ENCODE assay signal across 7 cellular contexts in genomic region chr17:59840329-59840907, GRCh38. TPM values are rescaled to one million over a fixed set of nuclear protein-coding genes. Genes with fewer than 3 reads are reported as not detected.
DNase-seq lines count a peak whose midpoint lies in the region; ATAC-seq and TF ChIP-seq lines count a peak whose summit lies in the region.

No MANE protein-coding gene starts in this region.

- H3K9me2 ChIP-seq in GM23338 (ENCODE audit: insufficient read depth) = no peaks in the 10 kb centered on the region

- intact Hi-C loops in psoas muscle (cut with DNase I) = no loop called here

- peaks cover 7% of the 10 kb centered on the region; the same call in 1 of the 2 replicates for H3K36me3 ChIP-seq in GM23338 (ENCODE audit: insufficient read depth)
- peaks cover 7 to 26% of the 10 kb centered on the region in 2 donors for H3K36me3 ChIP-seq in psoas muscle (ENCODE audit: insufficient read depth in 1 of 2, low read depth in 1 of 2)

- peak overlapping the region; percentile 100 for H3K27ac Mint-ChIP-seq in GM23338

- peak; percentile 41 for ATAC-seq in GM23338
- no peak for ATAC-seq in psoas muscle
- ATAC-seq in HG03280 (IDR thresholded peaks at IDR 0.05; ENCODE audit: unreplicated experiment) = no peak
- no peak for ATAC-seq in HG02623 (IDR thresholded peaks at IDR 0.05; ENCODE audit: unreplicated experiment)
- ATAC-seq in HG02884 (IDR thresholded peaks at IDR 0.05; ENCODE audit: unreplicated experiment) = no peak

- TF ChIP-seq CTCF in GM23338 (conservative IDR thresholded peaks at IDR 0.05; ENCODE audit: low read depth in 2 of 2) (no peak), epithelial cell of proximal tubule (conservative IDR thresholded peaks at IDR 0.05; ENCODE audit: low read depth, low read length) (no peak), psoas muscle (IDR thresholded peaks at IDR 0.05) (no peak)

- H3K4me1 ChIP-seq in GM23338 (ENCODE audit: insufficient read depth) (peaks cover 2% of the 10 kb centered on the region; the same call in 1 of the 2 replicates), psoas muscle (peaks cover 20% of the 10 kb centered on the region)

- no peak overlapping the region for H2AFZ ChIP-seq in GM23338

- 0 out of 2 replicates have a peak, but pooled peaks cover 8% of the 10 kb centered on the region for H3F3A ChIP-seq in GM23338 (replicated peaks; ENCODE audit: low read depth)

- peaks cover 15% of the 10 kb centered on the region; the same call in 2 of the 3 replicates for H3K9me3 Mint-ChIP-seq in GM23338

- H3K27ac ChIP-seq in GM23338 (ENCODE audit: low read depth) (peak overlapping the region; percentile 94), psoas muscle (peak overlapping the region; percentile 92)

- in situ Hi-C loops in SK-MEL-5 (cut with HindIII; ENCODE audit: low pct_unique_long_range_greater_than_20kb, low sequenced_read_pairs) = no loop called here

- no peaks in the 10 kb centered on the region for H3K9me3 ChIP-seq in psoas muscle

- H3K4me3 ChIP-seq in GM23338 (peak overlapping the region; percentile 69), epithelial cell of proximal tubule (ENCODE audit: low read depth, low read length) (peak overlapping the region; percentile 77), psoas muscle (peak overlapping the region; percentile 68)

- H3K27me3 ChIP-seq in GM23338 (ENCODE audit: insufficient read depth) (no peaks in the 10 kb centered on the region), psoas muscle (ENCODE audit: insufficient read depth in 3 of 3, low read length in 2 of 3) (no peaks in the 10 kb centered on the region)

- peak overlapping the region; percentile 99 for H3K4me3 Mint-ChIP-seq in GM23338

- H3K27me3 Mint-ChIP-seq in GM23338 (ENCODE audit: insufficient read depth, low read depth, poor library complexity) = peaks cover 62% of the 10 kb centered on the region

- H3K4me2 ChIP-seq in GM23338 = peak overlapping the region; percentile 64

- DNase-seq in GM23338 (ENCODE audit: low spot score) = peak; percentile 93
- DNase-seq in SK-MEL-5 (ENCODE audit: low read depth, low spot score) = peak; percentile 70
- no peak for DNase-seq in epithelial cell of proximal tubule (ENCODE audit: low read depth)
- DNase-seq in psoas muscle = no peak

- no peaks in the 10 kb centered on the region for H4K20me1 ChIP-seq in GM23338 (replicated peaks; ENCODE audit: insufficient read depth)

- peaks cover 58% of the 10 kb centered on the region for H3K36me3 Mint-ChIP-seq in GM23338 (ENCODE audit: low read depth)

- peaks cover 34% of the 10 kb centered on the region for H3K79me2 ChIP-seq in GM23338 (replicated peaks; ENCODE audit: insufficient read depth)

- 40 to 51% (median 46%) methylated on average over 3 of the region's 3 CpGs for WGBS in psoas muscle, 3 donors

- H3K4me1 Mint-ChIP-seq in GM23338 = peaks cover 27% of the 10 kb centered on the region

TF ChIP-seq in GM23338, 12 proteins besides CTCF, POLR2A, EP300 and RAD21:
- TF ChIP-seq POLR2AphosphoS5 (IDR thresholded peaks at IDR 0.05; ENCODE audit: low read depth) = peak; percentile 44; the same call in 1 of the 2 replicates
- TF ChIP-seq EZH2 (IDR thresholded peaks at IDR 0.05; ENCODE audit: low read depth, unreplicated experiment) = no peak
- peak; percentile 81 for TF ChIP-seq NANOG (IDR thresholded peaks at IDR 0.05; ENCODE audit: borderline replicate concordance)
TF ChIP-seq in GM23338: peak in this region for 2.

RNA-seq across cellular contexts. Expression of gene TUBD1, which starts 52.3 kb away (rescaled TPM):
- 13.8 and 17.6 TPM in 2 replicates for total RNA-seq in GM23338 (2014; rRNA removed; shearing (Covaris generic))
- 10.1 and 11.6 TPM in 2 replicates for polyA plus RNA-seq in GM23338 (2016; fragmentation: Nextera tagmentation; extraction: Ambion mirVana)
- total RNA-seq in SK-MEL-5 (2014; rRNA removed; shearing (Covaris generic)) = 7.3 and 7.4 TPM in 2 replicates
- polyA plus RNA-seq in SK-MEL-5 (2015; cell fraction: cytosol; rRNA removed) = 9.5 and 11.3 TPM in 2 replicates
- 12.5 and 14.7 TPM in 2 replicates for polyA plus RNA-seq in SK-MEL-5 (2015; cell fraction: nucleus; rRNA removed)
- total RNA-seq in epithelial cell of proximal tubule = 3.4 and 9.5 TPM in 2 replicates
- total RNA-seq in psoas muscle = 1 to 10 TPM; 4.9 to 8.8 (median 6.9) TPM
- polyA plus RNA-seq in psoas muscle = 1 to 10 TPM; 4.7 to 8.0 (median 5.1) TPM

RNA-seq across cellular contexts. Expression of gene RPS6KB1, which starts 52.5 kb away (rescaled TPM):
- 15.1 and 19.5 TPM in 2 replicates for total RNA-seq in GM23338 (2014; rRNA removed; shearing (Covaris generic))
- polyA plus RNA-seq in GM23338 (2016; fragmentation: Nextera tagmentation; extraction: Ambion mirVana) (20.4 and 21.7 TPM in 2 replicates), psoas muscle (10 to 100 TPM; 10.6 to 35.8 (median 12.0) TPM)
- 29.6 TPM in 2 replicates for total RNA-seq in SK-MEL-5 (2014; rRNA removed; shearing (Covaris generic))
- 19.6 and 27.1 TPM in 2 replicates for polyA plus RNA-seq in SK-MEL-5 (2015; cell fraction: cytosol; rRNA removed)
- 57.3 and 95.7 TPM in 2 replicates for polyA plus RNA-seq in SK-MEL-5 (2015; cell fraction: nucleus; rRNA removed)
- total RNA-seq in epithelial cell of proximal tubule (25.0 and 26.3 TPM in 2 replicates), psoas muscle (10 to 100 TPM; 26.6 to 56.0 (median 45.2) TPM)

Comparison
In these comparisons a context has a peak if more than half of its experiments do, and no peak if none do; other contexts are left out.
1. DNase-seq: peak in GM23338 (single experiment) and SK-MEL-5 (single experiment); none in epithelial cell of proximal tubule (single experiment) and psoas muscle (0 of 2).
2. Peak in every context shown above with its lines, with median percentiles within 50 percentile points of each other: H3K4me3 ChIP-seq.